Comparison of ENCODE assay signal across 21 cellular contexts in genomic region chr3:9969632-9970019, GRCh38. TPM values are rescaled to one million over a fixed set of nuclear protein-coding genes. Genes with fewer than 3 reads are reported as not detected.
A peak's percentile ranks its signal among the peaks of the same experiment; 100 is the strongest.
DNase-seq lines count a peak whose midpoint lies in the region; ATAC-seq and TF ChIP-seq lines count a peak whose summit lies in the region.
"Had no signal": no experiment of that assay in that cellular context is flagged by ENCODE, and none has a peak within 500 bp of the region (broad histone marks: within the 10 kb centered on the region; RNA-seq: fewer than 3 reads in every experiment).

No MANE protein-coding gene starts in this region.

- 92 to 94% methylated on average over 4 of the region's 4 CpGs for WGBS in GM23248 (ENCODE audit: low coverage in 1 of 2, low lambda C conversion rate in 2 of 2, missing lambda C conversion rate in 2 of 2), 2 experiments
- 95 to 98% methylated on average over 4 of the region's 4 CpGs for WGBS in upper lobe of left lung, 2 donors

- H3K4me2 ChIP-seq in GM23248 (ENCODE audit: unreplicated experiment): peak overlapping the region; percentile 64
- H3K4me2 ChIP-seq: neural progenitor cell had no signal

- H3K27ac ChIP-seq in GM23248 (peak overlapping the region; percentile 83), RWPE2 (ENCODE audit: poor library complexity, severe bottlenecking) (peak overlapping the region; percentile 60), left lung (peak overlapping the region; percentile 43 to 50), upper lobe of left lung (peak overlapping the region; percentile 23 to 63 (median 49))
- H3K27ac ChIP-seq: neural progenitor cell, right lobe of liver had no signal

- peak overlapping the region; percentile 47; the same call in 1 of the 2 replicates for H3K9ac ChIP-seq in GM23248
- H3K9ac ChIP-seq: neural progenitor cell had no signal

- H3K36me3 ChIP-seq in GM23248 (ENCODE audit: low read depth): peaks cover 53% of the 10 kb centered on the region
- peaks cover 57% of the 10 kb centered on the region for H3K36me3 ChIP-seq in RWPE2 (ENCODE audit: low read depth)
- peaks cover 5 to 95% of the 10 kb centered on the region in 2 donors for H3K36me3 ChIP-seq in left lung
- H3K36me3 ChIP-seq in upper lobe of left lung: peaks cover 35 to 88% (median 54%) of the 10 kb centered on the region in 4 donors

- TF ChIP-seq CTCF in RWPE2 (IDR thresholded peaks at IDR 0.05; ENCODE audit: poor library complexity, severe bottlenecking) (no peak), left lung (IDR thresholded peaks at IDR 0.05) (no peak), upper lobe of left lung (IDR thresholded peaks at IDR 0.05) (no peak)

- H3K27me3 ChIP-seq in GM23248 (replicated peaks; ENCODE audit: insufficient read depth): no peaks in the 10 kb centered on the region
- H3K27me3 ChIP-seq in RWPE2 (ENCODE audit: insufficient read depth, poor library complexity, severe bottlenecking): no peaks in the 10 kb centered on the region
- H3K27me3 ChIP-seq in left lung: no peaks in the 10 kb centered on the region
- no peaks in the 10 kb centered on the region for H3K27me3 ChIP-seq in upper lobe of left lung
- H3K27me3 ChIP-seq: neural progenitor cell, right lobe of liver had no signal

- 0 out of 2 replicates have a peak overlapping the region, but pooled peaks have one; percentile 25 for H3K4me3 ChIP-seq in GM23248
- H3K4me3 ChIP-seq in RWPE2 (ENCODE audit: severe bottlenecking): no peak overlapping the region
- no peak overlapping the region for H3K4me3 ChIP-seq in left lung
- no peak overlapping the region for H3K4me3 ChIP-seq in upper lobe of left lung
- H3K4me3 ChIP-seq: neural progenitor cell, right lobe of liver had no signal

- 0 out of 2 replicates have a peak, but pooled peaks cover 3% of the 10 kb centered on the region for H3K79me2 ChIP-seq in GM23248 (ENCODE audit: insufficient read depth)

- H3K9me2 ChIP-seq in GM23248 (ENCODE audit: insufficient read depth): no peaks in the 10 kb centered on the region

- DNase-seq in GM23248: no peak
- DNase-seq in RWPE2 (ENCODE audit: low spot score): no peak
- no peak for DNase-seq in left lung
- DNase-seq in upper lobe of left lung: no peak
- no peak for DNase-seq in SKM-1 (lab: John Stamatoyannopoulos, UW; ENCODE audit: unreplicated experiment)
- DNase-seq: activated CD4-positive, alpha-beta T cell treated with anti-CD3 and anti-CD28 coated beads, Interleukin-2, amount 50 U/mL, for 1 hour; activated CD4-positive, CD25-positive, alpha-beta regulatory T cell; activated CD8-positive, alpha-beta memory T cell treated with anti-CD3 and anti-CD28 coated beads, Interleukin-2, amount 10 ng/mL, durations not matched to agents 7 days and 5 days; activated naive CD4-positive, alpha-beta T cell treated with Interleukin-2 at 50 U/mL for 16 hours; DMS79; hippocampal formation; NCI-H1092; NCI-H1694; NCI-H446 treated with DMSO at 0.1 percent for 48 hours; NCI-H774; right lobe of liver; stimulated activated CD8-positive, alpha-beta memory T cell treated with anti-CD3 and anti-CD28 coated beads, Interleukin-4, amount 100 ng/mL, for 48 hours; T-helper 1 cell had no signal

- TF ChIP-seq POLR2A in upper lobe of left lung (IDR thresholded peaks at IDR 0.05): no peak

- TF ChIP-seq EP300 in upper lobe of left lung (IDR thresholded peaks at IDR 0.05): no peak

- intact Hi-C loops in left lung (cut with DNase I): no loop called here

- H3F3A ChIP-seq in GM23248 (ENCODE audit: insufficient read depth): peaks cover 32% of the 10 kb centered on the region

- H4K20me1 ChIP-seq in GM23248 (ENCODE audit: insufficient read depth): no peaks in the 10 kb centered on the region

- H3K9me3 ChIP-seq in GM23248 (ENCODE audit: low read depth) (no peaks in the 10 kb centered on the region), RWPE2 (ENCODE audit: severe bottlenecking) (no peaks in the 10 kb centered on the region), left lung (no peaks in the 10 kb centered on the region), upper lobe of left lung (no peaks in the 10 kb centered on the region)
- H3K9me3 ChIP-seq: right lobe of liver had no signal

- no peak overlapping the region for H2AFZ ChIP-seq in GM23248
- H2AFZ ChIP-seq: neural progenitor cell had no signal

- in situ Hi-C loops in GM23248 (cut with MboI): no loop called here

- H3K4me1 ChIP-seq in GM23248 (ENCODE audit: insufficient read depth) (peaks cover 27% of the 10 kb centered on the region), RWPE2 (ENCODE audit: insufficient read depth, poor library complexity, severe bottlenecking) (peaks cover 20% of the 10 kb centered on the region), left lung (no peaks in the 10 kb centered on the region), upper lobe of left lung (peaks cover 0 to 14% (median 2%) of the 10 kb centered on the region in 4 donors)
- H3K4me1 ChIP-seq: neural progenitor cell, right lobe of liver had no signal

- ATAC-seq in RWPE2 (ENCODE audit: low read depth): no peak
- no peak for ATAC-seq in left lung
- peak in 1 of 2 donors; percentile 61 for ATAC-seq in upper lobe of left lung (ENCODE audit: low FRiP score in 2 of 2)
- no peak for ATAC-seq in GM21367 (IDR thresholded peaks at IDR 0.05; ENCODE audit: unreplicated experiment)
- ATAC-seq in GM18520 (IDR thresholded peaks at IDR 0.05; ENCODE audit: unreplicated experiment): no peak
- ATAC-seq: activated CD8-positive, alpha-beta memory T cell treated with anti-CD3 and anti-CD28 coated beads, Interleukin-2, amount 10 ng/mL, durations not matched to agents 7 days and 5 days; right lobe of liver had no signal

RNA-seq across cellular contexts. Expression of gene EMC3, which starts 17.0 kb away (rescaled TPM):
- total RNA-seq in GM23248 (2014; rRNA removed; shearing (Covaris generic)): 44.3 and 130 TPM in 2 replicates
- 139 and 154 TPM in 2 replicates for polyA plus RNA-seq in GM23248 (2016; fragmentation: Nextera tagmentation; extraction: Ambion mirVana)
- total RNA-seq in left lung (10 to 100 TPM; 84.0 to 85.2 TPM), upper lobe of left lung (10 to 100 TPM; 26.2 to 79.0 (median 46.3) TPM)

RNA-seq across cellular contexts. Expression of gene PRRT3, which starts 17.4 kb away (rescaled TPM):
- total RNA-seq in GM23248 (2014; rRNA removed; shearing (Covaris generic)): 2.9 and 7.5 TPM in 2 replicates
- 4.3 and 4.5 TPM in 2 replicates for polyA plus RNA-seq in GM23248 (2016; fragmentation: Nextera tagmentation; extraction: Ambion mirVana)
- total RNA-seq in left lung: 1 to 10 TPM; 1.8 to 2.5 TPM
- 1 to 10 TPM; 1.6 to 7.1 (median 4.5) TPM for total RNA-seq in upper lobe of left lung

RNA-seq across cellular contexts. Expression of gene CRELD1, which starts 36.0 kb away (rescaled TPM):
- total RNA-seq in GM23248 (2014; rRNA removed; shearing (Covaris generic)): 18.2 and 29.5 TPM in 2 replicates
- 19.2 and 19.9 TPM in 2 replicates for polyA plus RNA-seq in GM23248 (2016; fragmentation: Nextera tagmentation; extraction: Ambion mirVana)
- total RNA-seq in left lung (10 to 100 TPM; 29.9 to 56.8 TPM), upper lobe of left lung (10 to 100 TPM; 31.7 to 72.3 (median 44.0) TPM)

RNA-seq across cellular contexts. Expression of gene IL17RC, which starts 52.7 kb away (rescaled TPM):
- 41.8 and 49.4 TPM in 2 replicates for total RNA-seq in GM23248 (2014; rRNA removed; shearing (Covaris generic))
- polyA plus RNA-seq in GM23248 (2016; fragmentation: Nextera tagmentation; extraction: Ambion mirVana): 20.5 and 25.3 TPM in 2 replicates
- 10 to 100 TPM; 20.4 to 26.2 TPM for total RNA-seq in left lung
- 10 to 100 TPM; 26.3 to 83.8 (median 32.9) TPM for total RNA-seq in upper lobe of left lung

RNA-seq across cellular contexts. Expression of gene FANCD2, which starts 56.6 kb away (rescaled TPM):
- total RNA-seq in GM23248 (2014; rRNA removed; shearing (Covaris generic)): 6.1 and 7.0 TPM in 2 replicates
- polyA plus RNA-seq in GM23248 (2016; fragmentation: Nextera tagmentation; extraction: Ambion mirVana): 3.8 and 4.4 TPM in 2 replicates
- total RNA-seq in left lung (1 to 10 TPM; 8.6 to 9.0 TPM), upper lobe of left lung (10 to 100 TPM in 1 of 6 donors, 1 to 10 TPM in 5; 3.0 to 23.0 (median 5.8) TPM)
